2 cellular contexts compared by ENCODE assay signal in genomic region chr6:128696651-128697391, GRCh38.
A peak's percentile ranks its signal among the peaks of the same experiment; 100 is the strongest.
TF ChIP-seq lines count a peak whose summit lies in the region.

No MANE protein-coding gene starts in this region.

TF ChIP-seq in A549, 52 proteins besides CTCF, POLR2A, EP300 and RAD21 (continued from another document):
- TF ChIP-seq RCOR1 (IDR thresholded peaks at IDR 0.05; ENCODE audit: low read depth, low read length) = no peak
- no peak for TF ChIP-seq HOXB5 (CRISPR knock-in tag; IDR thresholded peaks at IDR 0.05)
- TF ChIP-seq JUNB (IDR thresholded peaks at IDR 0.05) = peak; percentile 64; the same call in 1 of the 2 replicates
- TF ChIP-seq TFCP2L1 (CRISPR knock-in tag; IDR thresholded peaks at IDR 0.05) = no peak
- TF ChIP-seq NFE2L2 (conservative IDR thresholded peaks at IDR 0.05; ENCODE audit: low read length) = no peak
- TF ChIP-seq HEYL (CRISPR knock-in tag; IDR thresholded peaks at IDR 0.05) = no peak
- TF ChIP-seq USF2 (IDR thresholded peaks at IDR 0.05) = no peak
- TF ChIP-seq REST (IDR thresholded peaks at IDR 0.05) = no peak

TF ChIP-seq in SK-N-SH treated with all-trans-retinoic acid at 6 μM for 48 hours, 23 proteins besides CTCF, POLR2A, EP300 and RAD21 (continued from another document):
- TF ChIP-seq CSRNP3 (CRISPR knock-in tag; IDR thresholded peaks at IDR 0.05) = no peak
- TF ChIP-seq PPARA (CRISPR knock-in tag; IDR thresholded peaks at IDR 0.05; ENCODE audit: borderline replicate concordance) = no peak
